12 cellular contexts compared by ENCODE assay signal in the genomic region with DNA sequence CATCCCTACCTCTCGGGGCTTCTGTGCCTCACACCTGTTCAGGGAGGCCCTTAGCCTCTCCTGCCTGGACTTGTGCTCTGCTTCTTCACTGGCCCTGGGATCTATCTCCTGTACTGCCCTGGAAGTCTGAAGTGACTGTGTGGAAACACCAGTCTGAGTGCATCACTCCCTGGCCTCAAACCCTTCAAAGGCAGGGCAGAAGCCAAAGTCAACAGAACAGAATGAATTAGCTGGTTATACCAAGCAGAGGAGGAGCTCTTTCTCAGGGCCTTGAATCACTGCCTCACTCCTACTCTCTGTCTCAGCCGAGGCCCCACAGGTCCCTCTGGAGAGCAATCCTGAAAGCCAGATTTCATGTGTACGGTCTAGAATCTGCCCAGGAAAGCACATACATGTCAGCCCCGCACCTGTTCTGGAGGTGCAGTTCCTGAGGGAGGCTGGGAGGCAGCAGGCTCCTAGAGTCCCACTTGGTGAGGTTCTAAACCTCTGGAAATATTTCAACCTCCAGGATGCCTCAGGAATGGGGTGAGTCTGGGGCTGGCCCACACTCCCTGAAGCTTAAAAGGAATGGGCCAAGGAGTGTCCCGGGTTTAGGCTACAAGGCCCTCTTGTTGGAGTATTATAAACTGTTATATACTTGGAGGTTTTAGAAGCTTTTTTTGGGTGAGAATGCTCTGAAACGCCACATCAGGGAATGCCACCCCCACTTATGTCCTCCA.
DNase-seq lines count a peak whose midpoint lies in the region; ATAC-seq and TF ChIP-seq lines count a peak whose summit lies in the region.
"Had no signal": no experiment of that assay in that cellular context is flagged by ENCODE, and none has a peak within 500 bp of the region (broad histone marks: within the 10 kb centered on the region; RNA-seq: fewer than 3 reads in every experiment).

No MANE protein-coding gene starts in this region.

- DNase-seq in HCEC 1CT: peak; percentile 15
- DNase-seq in amniotic epithelial cell (ENCODE audit: low read depth): peak; percentile 88
- DNase-seq in left ventricle myocardium inferior: no peak
- DNase-seq in smooth muscle cell of the brain vasculature (ENCODE audit: low read depth, low spot score): peak; percentile 75
- DNase-seq in LoVo (ENCODE audit: low spot score): no peak
- no peak for DNase-seq in progenitor cell of endocrine pancreas (ENCODE audit: low spot score, unreplicated experiment)
- DNase-seq: activated naive CD4-positive, alpha-beta T cell treated with Interleukin-2 at 50 U/mL for 16 hours; erythroblast; GF-D8; WERI-Rb-1 had no signal

- H3K9me3 Mint-ChIP-seq in progenitor cell of endocrine pancreas (ENCODE audit: low read depth): no peaks in the 10 kb centered on the region
- H3K9me3 Mint-ChIP-seq: IgD-negative memory B cell had no signal

- TF ChIP-seq CTCF in left ventricle myocardium inferior (IDR thresholded peaks at IDR 0.05; ENCODE audit: borderline replicate concordance) (no peak), progenitor cell of endocrine pancreas (IDR thresholded peaks at IDR 0.05; ENCODE audit: unreplicated experiment) (no peak)

- intact Hi-C loops in left ventricle myocardium inferior (cut with micrococcal nuclease): no loop called here

- H3K4me1 Mint-ChIP-seq in progenitor cell of endocrine pancreas (ENCODE audit: low read depth): peaks cover 8% of the 10 kb centered on the region
- H3K4me1 Mint-ChIP-seq: IgD-negative memory B cell had no signal

- H3K36me3 Mint-ChIP-seq in progenitor cell of endocrine pancreas (ENCODE audit: insufficient read depth): no peaks in the 10 kb centered on the region
- H3K36me3 Mint-ChIP-seq: IgD-negative memory B cell had no signal

- peaks cover 26% of the 10 kb centered on the region for H3K4me1 ChIP-seq in left ventricle myocardium inferior

- no peak overlapping the region for H3K4me3 Mint-ChIP-seq in progenitor cell of endocrine pancreas (ENCODE audit: low read depth)
- H3K4me3 Mint-ChIP-seq: IgD-negative memory B cell had no signal

- no peak for ATAC-seq in HG02642 (IDR thresholded peaks at IDR 0.05; ENCODE audit: poor library complexity, unreplicated experiment)

- H3K9me3 ChIP-seq in left ventricle myocardium inferior (replicated peaks): no peaks in the 10 kb centered on the region

- H3K27me3 ChIP-seq in left ventricle myocardium inferior (ENCODE audit: low read depth): no peaks in the 10 kb centered on the region

- peak overlapping the region; percentile 19 for H3K27ac ChIP-seq in left ventricle myocardium inferior (replicated peaks)
- H3K27ac ChIP-seq: WERI-Rb-1 had no signal

- no peaks in the 10 kb centered on the region for H3K36me3 ChIP-seq in left ventricle myocardium inferior
- H3K36me3 ChIP-seq: WERI-Rb-1 had no signal

- H3K27me3 Mint-ChIP-seq in progenitor cell of endocrine pancreas: peaks cover 19% of the 10 kb centered on the region

- H3K27ac Mint-ChIP-seq in progenitor cell of endocrine pancreas: no peak overlapping the region
- H3K27ac Mint-ChIP-seq: IgD-negative memory B cell had no signal

- H3K4me3 ChIP-seq in left ventricle myocardium inferior: no peak overlapping the region

Comparison
In these comparisons a context has a peak if more than half of its experiments do, and no peak if none do; other contexts are left out.
1. DNase-seq: peak in HCEC 1CT (single experiment), amniotic epithelial cell (single experiment) and smooth muscle cell of the brain vasculature (single experiment); none in left ventricle myocardium inferior (single experiment), LoVo (single experiment) and progenitor cell of endocrine pancreas (single experiment).